Comparison of ENCODE assay signal across 11 cellular contexts in genomic region chr19:37313335-37313627, GRCh38. TPM values are rescaled to one million over a fixed set of nuclear protein-coding genes. Genes with fewer than 3 reads are reported as not detected.
A peak's percentile ranks its signal among the peaks of the same experiment; 100 is the strongest.
DNase-seq lines count a peak whose midpoint lies in the region; ATAC-seq, FAIRE-seq and TF ChIP-seq lines count a peak whose summit lies in the region.
"Had no signal": no experiment of that assay in that cellular context is flagged by ENCODE, and none has a peak within 500 bp of the region (broad histone marks: within the 10 kb centered on the region; RNA-seq: fewer than 3 reads in every experiment).

No MANE protein-coding gene starts in this region.

- H4K20me1 ChIP-seq in IMR-90 (ENCODE audit: insufficient read depth, low read length), result no peaks in the 10 kb centered on the region

- H3K36me3 Mint-ChIP-seq in CD8-positive, alpha-beta memory T cell, result peaks cover 3 to 8% (median 7%) of the 10 kb centered on the region in 3 donors
- H3K36me3 Mint-ChIP-seq in osteocyte (ENCODE audit: unreplicated experiment), result peaks cover 3% of the 10 kb centered on the region

- peaks cover 0 to 8% of the 10 kb centered on the region in 2 donors for H3K27me3 Mint-ChIP-seq in CD8-positive, alpha-beta memory T cell
- H3K27me3 Mint-ChIP-seq in osteocyte (ENCODE audit: unreplicated experiment), result no peaks in the 10 kb centered on the region

- no peak overlapping the region for H3K9ac ChIP-seq in IMR-90 (ENCODE audit: low read depth, low read length)

- TF ChIP-seq POLR2A in IMR-90 (IDR thresholded peaks at IDR 0.05; ENCODE audit: low read depth, low read length), result no peak

- no peaks in the 10 kb centered on the region for H3K9me3 ChIP-seq in CD8-positive, alpha-beta memory T cell (ENCODE audit: low read length)
- H3K9me3 ChIP-seq in IMR-90 (ENCODE audit: control insufficient read depth, insufficient read depth, low read length) (peaks cover 4% of the 10 kb centered on the region), small intestine (ENCODE audit: control insufficient read depth, low read depth) (peaks cover 3% of the 10 kb centered on the region)

- H3K36me3 ChIP-seq in CD8-positive, alpha-beta memory T cell (ENCODE audit: insufficient read depth, low read length), result no peaks in the 10 kb centered on the region
- H3K36me3 ChIP-seq in IMR-90 (ENCODE audit: control insufficient read depth, insufficient read depth, low read length) (no peaks in the 10 kb centered on the region), small intestine (ENCODE audit: control insufficient read depth in 2 of 2, insufficient read depth in 2 of 2, low read length in 2 of 2) (no peaks in the 10 kb centered on the region)

- H3K56ac ChIP-seq in IMR-90 (ENCODE audit: extremely low read depth, insufficient read depth, low read length), result no peak overlapping the region

- TF ChIP-seq RAD21 in IMR-90 (IDR thresholded peaks at IDR 0.05; ENCODE audit: low read length), result no peak

- H4K8ac ChIP-seq in IMR-90 (ENCODE audit: low read depth in 2 of 2, low read length in 2 of 2), result no peak overlapping the region; a peak in 1 of 4 replicates

- dilution Hi-C loops in IMR-90 (cut with HindIII; ENCODE audit: low sequenced_read_pairs, unreplicated experiment), result no loop called here

- H2BK5ac ChIP-seq in IMR-90 (ENCODE audit: low read depth, low read length, poor library complexity, severe bottlenecking), result no peak overlapping the region

- H4K91ac ChIP-seq in IMR-90 (ENCODE audit: insufficient read depth, low read depth, low read length), result no peak overlapping the region

- H3K14ac ChIP-seq in IMR-90 (replicated peaks; ENCODE audit: low read depth, low read length), result no peak overlapping the region

- 100% methylated on average over 1 of the region's 1 CpG; no CpG with 5 or more reads in 1 of the 2 experiments for WGBS in IMR-90 (ENCODE audit: extremely low coverage in 2 of 2, insufficient read length in 1 of 2), 2 experiments
- 95 to 100% (median 98%) methylated on average over 1 of the region's 1 CpG for WGBS in small intestine, 3 donors

- CTCF ChIA-PET in CD8-positive, alpha-beta memory T cell (lab: Charles Lee), result no interaction called here
- CTCF ChIA-PET in IMR-90 (lab: Yijun Ruan, JAX), result no interaction called here

- no peak overlapping the region for H2BK15ac ChIP-seq in IMR-90 (ENCODE audit: low read depth, low read length)

- no TSS peak for BruUV-seq in IMR-90 (replicated peaks; lab: Mats Ljungman, UMichigan)

- no peak overlapping the region for H3K23ac ChIP-seq in IMR-90 (ENCODE audit: low read depth, low read length)

- H3K27me3 ChIP-seq in CD8-positive, alpha-beta memory T cell (ENCODE audit: insufficient read depth, low read length, poor library complexity, severe bottlenecking), result no peaks in the 10 kb centered on the region
- H3K27me3 ChIP-seq in IMR-90 (ENCODE audit: control insufficient read depth, insufficient read depth, low read length) (no peaks in the 10 kb centered on the region), dorsolateral prefrontal cortex (no peaks in the 10 kb centered on the region), small intestine (ENCODE audit: control insufficient read depth in 2 of 2, insufficient read depth in 2 of 2, low read length in 2 of 2) (no peaks in the 10 kb centered on the region)

- POLR2A ChIA-PET in CD8-positive, alpha-beta memory T cell (lab: Charles Lee), result no interaction called here
- POLR2A ChIA-PET in IMR-90 (lab: Charles Lee; ENCODE audit: unreplicated experiment), result no interaction called here

- TF ChIP-seq CTCF in IMR-90 (conservative IDR thresholded peaks at IDR 0.05; ENCODE audit: low read depth, low read length) (no peak), dorsolateral prefrontal cortex (IDR thresholded peaks at IDR 0.05 in 54 of 56, conservative IDR thresholded peaks at IDR 0.05 in 2 of 56; ENCODE audit: low read depth in 1 of 56, partially characterized antibody in 56 of 56) (no peak), osteocyte (IDR thresholded peaks at IDR 0.05) (no peak)

- no peak for DNase-seq in CD8-positive, alpha-beta memory T cell
- DNase-seq in IMR-90 (no peak), dorsolateral prefrontal cortex (no peak), osteocyte (ENCODE audit: extremely low spot score, unreplicated experiment) (no peak), small intestine (no peak)
- DNase-seq: GF-D8, NCI-H2029 treated with DMSO at 0.1 percent for 48 hours had no signal

- no peak overlapping the region for H3K27ac ChIP-seq in CD8-positive, alpha-beta memory T cell (ENCODE audit: low read depth, low read length)
- H3K27ac ChIP-seq in IMR-90 (ENCODE audit: insufficient read depth, low read length), result no peak overlapping the region
- peak overlapping the region in 17 of 59 donors; percentile 9 to 84 (median 60) for H3K27ac ChIP-seq in dorsolateral prefrontal cortex
- H3K27ac ChIP-seq in small intestine (ENCODE audit: low read depth in 1 of 2, low read length in 1 of 2), result peak overlapping the region in 1 of 2 donors; percentile 71
- H3K27ac ChIP-seq: RWPE1 had no signal

- no peak overlapping the region for H3K18ac ChIP-seq in IMR-90 (ENCODE audit: low read depth, low read length)

- no peak overlapping the region for H2AK9ac ChIP-seq in IMR-90 (replicated peaks; ENCODE audit: low read depth, low read length, poor library complexity)

- FAIRE-seq in small intestine (lab: Jason Lieb, UNC), result no peak

- peaks cover 0 to 14% (median 11%) of the 10 kb centered on the region in 5 donors for H3K9me3 Mint-ChIP-seq in CD8-positive, alpha-beta memory T cell
- H3K9me3 Mint-ChIP-seq in osteocyte (ENCODE audit: unreplicated experiment), result peaks cover 11% of the 10 kb centered on the region

- peak overlapping the region; percentile 89 for H2AFZ ChIP-seq in IMR-90 (replicated peaks; ENCODE audit: low read length, poor library complexity)

- in situ Hi-C loops in IMR-90 (cut with MboI; ENCODE audit: low sequenced_read_pairs), result no loop called here

- H4K5ac ChIP-seq in IMR-90 (ENCODE audit: low read depth, low read length), result no peak overlapping the region

- H3K27ac Mint-ChIP-seq in CD8-positive, alpha-beta memory T cell, result peak overlapping the region in 6 of 8 donors; percentile 38 to 90 (median 76)
- H3K27ac Mint-ChIP-seq in osteocyte (ENCODE audit: unreplicated experiment), result peak overlapping the region; percentile 17

- intact Hi-C loops in IMR-90 (cut with micrococcal nuclease), result no loop called here
- intact Hi-C loops in dorsolateral prefrontal cortex (cut with DNase I), result loop anchor here (10.0 kb wide), 3 partner anchors 58 to 152 kb away; partner anchors contain the start of genes ZNF527 (in 1 of the 2), ZNF569 (in 1 of the 2) and ZNF570 (in 1 of the 2)

- no peak overlapping the region for H2BK20ac ChIP-seq in IMR-90 (ENCODE audit: low read depth, low read length)

- peaks cover 22 to 28% (median 27%) of the 10 kb centered on the region in 3 donors for H3K4me1 Mint-ChIP-seq in CD8-positive, alpha-beta memory T cell
- H3K4me1 Mint-ChIP-seq in osteocyte (ENCODE audit: unreplicated experiment), result peaks cover 13% of the 10 kb centered on the region

- H3K79me1 ChIP-seq in IMR-90 (ENCODE audit: low read depth in 1 of 2, low read length in 2 of 2), result no peaks in the 10 kb centered on the region; a peak in 1 of 4 replicates

- H3K4ac ChIP-seq in IMR-90 (ENCODE audit: low read depth, low read length), result no peak overlapping the region

- ATAC-seq in IMR-90 (ENCODE audit: low read depth) (no peak), GM19452 (IDR thresholded peaks at IDR 0.05; ENCODE audit: unreplicated experiment) (no peak), HG03175 (IDR thresholded peaks at IDR 0.05; ENCODE audit: unreplicated experiment) (no peak), HG03025 (IDR thresholded peaks at IDR 0.05; ENCODE audit: low FRiP score, unreplicated experiment) (no peak)

- H3K9me1 ChIP-seq in IMR-90 (ENCODE audit: insufficient read depth, low read length), result no peaks in the 10 kb centered on the region

- peak overlapping the region; percentile 68 to 92 (median 84) for H3K4me3 Mint-ChIP-seq in CD8-positive, alpha-beta memory T cell
- H3K4me3 Mint-ChIP-seq in osteocyte (ENCODE audit: unreplicated experiment), result peak overlapping the region; percentile 74

- H3K4me1 ChIP-seq in CD8-positive, alpha-beta memory T cell (ENCODE audit: insufficient read depth, low read length), result no peaks in the 10 kb centered on the region
- H3K4me1 ChIP-seq in IMR-90 (ENCODE audit: control insufficient read depth, insufficient read depth, low read length), result peaks cover 2% of the 10 kb centered on the region; the same call in 1 of the 2 replicates
- H3K4me1 ChIP-seq in small intestine (ENCODE audit: control insufficient read depth in 2 of 2, insufficient read depth in 1 of 2, low read depth in 1 of 2, low read length in 1 of 2), result no peaks in the 10 kb centered on the region

- no peak overlapping the region for H3K4me2 ChIP-seq in IMR-90 (ENCODE audit: low read depth, low read length)

- no peak overlapping the region for H2BK120ac ChIP-seq in IMR-90 (ENCODE audit: low read depth, low read length)

- no peak overlapping the region for H2AK5ac ChIP-seq in IMR-90 (ENCODE audit: low read depth, low read length)

- H3K4me3 ChIP-seq in CD8-positive, alpha-beta memory T cell (ENCODE audit: low read length), result no peak overlapping the region
- no peak overlapping the region for H3K4me3 ChIP-seq in IMR-90 (ENCODE audit: insufficient read depth, low read depth, low read length)
- peak overlapping the region in 34 of 59 donors; percentile 29 to 72 (median 54) for H3K4me3 ChIP-seq in dorsolateral prefrontal cortex
- H3K4me3 ChIP-seq in small intestine (ENCODE audit: low read depth in 1 of 2, low read length in 2 of 2), result no peak overlapping the region

TF ChIP-seq in IMR-90, 13 proteins besides CTCF, POLR2A, EP300 and RAD21 (continues in another document):
- no peak for TF ChIP-seq RFX5 (IDR thresholded peaks at IDR 0.05; ENCODE audit: low read depth, low read length)
- no peak for TF ChIP-seq BHLHE40 (IDR thresholded peaks at IDR 0.05; ENCODE audit: low read depth, low read length)
- TF ChIP-seq CHD1 (IDR thresholded peaks at IDR 0.05; ENCODE audit: low read depth, low read length), result no peak
- TF ChIP-seq RCOR1 (IDR thresholded peaks at IDR 0.05; ENCODE audit: insufficient replicate concordance, low read length), result no peak
- TF ChIP-seq MAZ (IDR thresholded peaks at IDR 0.05; ENCODE audit: borderline replicate concordance, low read depth, low read length), result no peak
- TF ChIP-seq NFE2L2 (IDR thresholded peaks at IDR 0.05; ENCODE audit: low read depth, low read length), result no peak
- no peak for TF ChIP-seq FOS (IDR thresholded peaks at IDR 0.05; ENCODE audit: low read depth, low read length)

RNA-seq across cellular contexts. Expression of gene ZNF527, which starts 57.6 kb away (rescaled TPM):
- total RNA-seq in CD8-positive, alpha-beta memory T cell, result 1 to 10 TPM; 5.2 to 5.6 TPM
- 8.7 TPM for polyA plus RNA-seq in CD8-positive, alpha-beta memory T cell
- total RNA-seq in IMR-90 (2012; rRNA removed) (3.6 and 5.0 TPM in 2 replicates), dorsolateral prefrontal cortex (10 to 100 TPM in 100 of 120 experiments, 1 to 10 TPM in 20; 8.0 to 20.0 (median 11.8) TPM), osteocyte (5.8 and 7.3 TPM in 2 replicates)
- polyA plus RNA-seq in IMR-90 (2012; rRNA removed) (1.5 and 1.9 TPM in 2 replicates), small intestine (1 to 10 TPM; 1.6 to 3.4 (median 2.4) TPM)
- polyA plus RNA-seq in IMR-90 (2012; cell fraction: cytosol; rRNA removed), result 0.42 and 1.0 TPM in 2 replicates
- polyA plus RNA-seq in IMR-90 (2012; cell fraction: nucleus; rRNA removed; ENCODE audit: low replicate concordance), result 1.5 and 5.0 TPM in 2 replicates

Comparison
In these comparisons a context has a peak if more than half of its experiments do, and no peak if none do; other contexts are left out.
1. H3K4me3 ChIP-seq: peak in dorsolateral prefrontal cortex (34 of 59); none in CD8-positive, alpha-beta memory T cell (single experiment), IMR-90 (single experiment) and small intestine (0 of 2).